Comparison of ENCODE assay signal across 14 cellular contexts in genomic region chr1:43660355-43660754, GRCh38.
"Had no signal": no experiment of that assay in that cellular context is flagged by ENCODE, and none has a peak within 500 bp of the region (broad histone marks: within the 10 kb centered on the region; RNA-seq: fewer than 3 reads in every experiment).

No MANE protein-coding gene starts in this region.

- H3K4me3 ChIP-seq: dorsolateral prefrontal cortex, gastroesophageal sphincter, lung, right lobe of liver, smooth muscle cell had no signal

- H3K27ac Mint-ChIP-seq: activated CD4-positive, alpha-beta T cell treated with anti-CD3 and anti-CD28 coated beads, Interleukin-2, amount 10 ng/mL, durations not matched to agents 7 days and 5 days; activated naive CD4-positive, alpha-beta T cell treated with anti-CD3 and anti-CD28 coated beads for 36 hours; activated T-helper 2 cell treated with anti-CD3 and anti-CD28 coated beads, Interferon-gamma antibody, Interleukin-2, Interleukin-4, amounts not matched to agents 10 μg/mL and 5 μg/mL and 100 μg/mL, durations not matched to agents 14 hours and 24 hours and 36 hours; mesothelial cell of epicardium; nephron progenitor cell; progenitor cell of endocrine pancreas; stimulated activated naive CD8-positive, alpha-beta T cell treated with anti-CD3 and anti-CD28 coated beads, Interleukin-15, amount 100 ng/mL, for 72 hours; type B pancreatic cell had no signal

- H3K9me3 ChIP-seq: gastroesophageal sphincter, right lobe of liver had no signal

- H3K4me3 Mint-ChIP-seq: activated CD4-positive, alpha-beta T cell treated with anti-CD3 and anti-CD28 coated beads, Interleukin-2, amount 10 ng/mL, durations not matched to agents 7 days and 5 days; activated naive CD4-positive, alpha-beta T cell treated with anti-CD3 and anti-CD28 coated beads for 36 hours; mesothelial cell of epicardium; nephron progenitor cell; stimulated activated naive CD8-positive, alpha-beta T cell treated with anti-CD3 and anti-CD28 coated beads, Interleukin-15, amount 100 ng/mL, for 72 hours; type B pancreatic cell had no signal

- DNase-seq: activated CD4-positive, alpha-beta T cell treated with anti-CD3 and anti-CD28 coated beads, Interleukin-2, amount 10 ng/mL, durations not matched to agents 7 days and 5 days; activated naive CD4-positive, alpha-beta T cell treated with anti-CD3 and anti-CD28 coated beads for 36 hours; dorsolateral prefrontal cortex; nephron progenitor cell; right lobe of liver; stimulated activated naive CD8-positive, alpha-beta T cell treated with anti-CD3 and anti-CD28 coated beads, Interleukin-15, amount 100 ng/mL, for 72 hours had no signal

- ATAC-seq: gastroesophageal sphincter; right lobe of liver; stimulated activated naive CD8-positive, alpha-beta T cell treated with anti-CD3 and anti-CD28 coated beads, Interleukin-15, amount 100 ng/mL, for 72 hours had no signal

- H3K9me3 Mint-ChIP-seq: activated CD4-positive, alpha-beta T cell treated with anti-CD3 and anti-CD28 coated beads, Interleukin-2, amount 10 ng/mL, durations not matched to agents 7 days and 5 days; activated naive CD4-positive, alpha-beta T cell treated with anti-CD3 and anti-CD28 coated beads for 36 hours; activated T-helper 2 cell treated with anti-CD3 and anti-CD28 coated beads, Interferon-gamma antibody, Interleukin-2, Interleukin-4, amounts not matched to agents 10 μg/mL and 5 μg/mL and 100 μg/mL, durations not matched to agents 14 hours and 24 hours and 36 hours; mesothelial cell of epicardium; nephron progenitor cell; stimulated activated naive CD8-positive, alpha-beta T cell treated with anti-CD3 and anti-CD28 coated beads, Interleukin-15, amount 100 ng/mL, for 72 hours; type B pancreatic cell had no signal

- H3K4me1 Mint-ChIP-seq: mesothelial cell of epicardium, nephron progenitor cell had no signal

- FAIRE-seq: astrocyte had no signal

- H3K27ac ChIP-seq: dorsolateral prefrontal cortex, gastroesophageal sphincter, right lobe of liver had no signal

- H3K27me3 ChIP-seq: dorsolateral prefrontal cortex, gastroesophageal sphincter, right lobe of liver had no signal

- H3K4me1 ChIP-seq: gastroesophageal sphincter, right lobe of liver had no signal

- H3K4me2 ChIP-seq: smooth muscle cell had no signal

- H3K27me3 Mint-ChIP-seq: activated CD4-positive, alpha-beta T cell treated with anti-CD3 and anti-CD28 coated beads, Interleukin-2, amount 10 ng/mL, durations not matched to agents 7 days and 5 days; progenitor cell of endocrine pancreas; stimulated activated naive CD8-positive, alpha-beta T cell treated with anti-CD3 and anti-CD28 coated beads, Interleukin-15, amount 100 ng/mL, for 72 hours; type B pancreatic cell had no signal
